23 cellular contexts compared by ENCODE assay signal in genomic region chr7:18165176-18165575, GRCh38.
DNase-seq lines count a peak whose midpoint lies in the region; ATAC-seq, FAIRE-seq and TF ChIP-seq lines count a peak whose summit lies in the region.
"Had no signal": no experiment of that assay in that cellular context is flagged by ENCODE, and none has a peak within 500 bp of the region (broad histone marks: within the 10 kb centered on the region; RNA-seq: fewer than 3 reads in every experiment).

No MANE protein-coding gene starts in this region.

- no peak overlapping the region for H3K4me2 ChIP-seq in PC-9
- no peak overlapping the region for H3K4me2 ChIP-seq in K562 (ENCODE audit: insufficient read depth, low read length)
- H3K4me2 ChIP-seq in trophoblast cell (ENCODE audit: low read length): no peak overlapping the region
- H3K4me2 ChIP-seq in SK-N-SH: no peak overlapping the region

- WGBS in K562 (ENCODE audit: insufficient coverage, low coverage, missing lambda C conversion rate): 43% methylated on average over 1 of the region's 1 CpG
- no CpG with 5 or more reads among the region's 1 CpG for WGBS in trophoblast cell (ENCODE audit: extremely low coverage, insufficient coverage, insufficient read length)
- WGBS in SK-N-SH (ENCODE audit: low lambda C conversion rate): 6% methylated on average over 1 of the region's 1 CpG

- H3K14ac ChIP-seq in trophoblast cell (ENCODE audit: low read length): no peak overlapping the region

- H3K27ac ChIP-seq in PC-9 (no peak overlapping the region), K562 (ENCODE audit: extremely low read depth, low read depth, low read length) (no peak overlapping the region), trophoblast cell (ENCODE audit: low read depth, low read length) (no peak overlapping the region), SK-N-SH (ENCODE audit: low read depth in 2 of 2, low read length in 1 of 2) (no peak overlapping the region)
- H3K27ac ChIP-seq: GM23248 had no signal

- TF ChIP-seq RAD21 in K562 (CRISPR knock-in tag; conservative IDR thresholded peaks at IDR 0.05 in 1 of 2, IDR thresholded peaks at IDR 0.05 in 1 of 2) (no peak), SK-N-SH (IDR thresholded peaks at IDR 0.05; ENCODE audit: low read length) (no peak)

- H4K12ac ChIP-seq in trophoblast cell (ENCODE audit: low read depth, low read length): no peak overlapping the region

- TF ChIP-seq EP300 in K562 (IDR thresholded peaks at IDR 0.05; ENCODE audit: low read length) (no peak), SK-N-SH (IDR thresholded peaks at IDR 0.05; ENCODE audit: borderline replicate concordance in 1 of 2, low read depth in 1 of 2, low read length in 1 of 2) (no peak)

- H3K9me1 ChIP-seq in K562 (ENCODE audit: control insufficient read depth, insufficient read depth, low read length): no peaks in the 10 kb centered on the region

- H2AFZ ChIP-seq in PC-9 (0 out of 2 replicates have a peak overlapping the region, but pooled peaks have one; percentile 54), K562 (ENCODE audit: low read depth, low read length) (peak overlapping the region; percentile 28), trophoblast cell (ENCODE audit: insufficient read depth, low read length, poor library complexity) (no peak overlapping the region), SK-N-SH (ENCODE audit: low read depth) (no peak overlapping the region)
- H2AFZ ChIP-seq: GM23248 had no signal

- H3K4me1 ChIP-seq in PC-9 (replicated peaks; ENCODE audit: insufficient read depth): no peaks in the 10 kb centered on the region
- no peaks in the 10 kb centered on the region; a peak in 1 of 5 replicates for H3K4me1 ChIP-seq in K562 (replicated peaks in 1 of 2; ENCODE audit: control insufficient read depth in 2 of 2, insufficient read depth in 2 of 2, low read length in 2 of 2)
- peaks cover 0 to 3% of the 10 kb centered on the region in 2 experiments for H3K4me1 ChIP-seq in trophoblast cell (ENCODE audit: control insufficient read depth in 1 of 2, insufficient read depth in 2 of 2, low read length in 2 of 2)
- no peaks in the 10 kb centered on the region for H3K4me1 ChIP-seq in SK-N-SH (ENCODE audit: control insufficient read depth in 1 of 2, insufficient read depth in 2 of 2, low read depth in 1 of 2, low read length in 1 of 2)
- H3K4me1 ChIP-seq: BE2C, HAP-1 had no signal

- H4K20me1 ChIP-seq in PC-9 (ENCODE audit: insufficient read depth) (no peaks in the 10 kb centered on the region), K562 (replicated peaks; ENCODE audit: control insufficient read depth, insufficient read depth, low read length) (no peaks in the 10 kb centered on the region), SK-N-SH (ENCODE audit: insufficient read depth) (no peaks in the 10 kb centered on the region)

- H3K79me1 ChIP-seq in trophoblast cell (ENCODE audit: low read length): no peaks in the 10 kb centered on the region

- no peak overlapping the region for H2BK5ac ChIP-seq in trophoblast cell (ENCODE audit: low read depth, low read length, poor library complexity)

- no peak overlapping the region for H4K91ac ChIP-seq in trophoblast cell (ENCODE audit: low read depth, low read length)

- TF ChIP-seq CTCF in PC-9 (conservative IDR thresholded peaks at IDR 0.05) (no peak), K562 (IDR thresholded peaks at IDR 0.05 in 2 of 3, conservative IDR thresholded peaks at IDR 0.05 in 1 of 3; ENCODE audit: insufficient read depth in 2 of 3, low read depth in 1 of 3, low read length in 3 of 3) (no peak), fibroblast of the aortic adventitia (IDR thresholded peaks at IDR 0.05; ENCODE audit: insufficient read depth, low read length) (no peak), SK-N-SH (IDR thresholded peaks at IDR 0.05) (no peak)

- H3K9ac ChIP-seq in K562 (ENCODE audit: insufficient read depth in 1 of 2, low read depth in 2 of 2, low read length in 2 of 2) (no peak overlapping the region), trophoblast cell (ENCODE audit: low read length) (no peak overlapping the region), SK-N-SH (no peak overlapping the region)
- H3K9ac ChIP-seq: GM23248 had no signal

- H3K23ac ChIP-seq in trophoblast cell (ENCODE audit: low read length): no peak overlapping the region

- H3K36me3 ChIP-seq in PC-9 (ENCODE audit: low read depth): no peaks in the 10 kb centered on the region
- no peaks in the 10 kb centered on the region for H3K36me3 ChIP-seq in K562 (ENCODE audit: control insufficient read depth, insufficient read depth, low read length)
- H3K36me3 ChIP-seq in trophoblast cell (ENCODE audit: control insufficient read depth in 1 of 2, insufficient read depth in 2 of 2, low read length in 2 of 2): no peaks in the 10 kb centered on the region
- H3K36me3 ChIP-seq in SK-N-SH (replicated peaks in 1 of 2; ENCODE audit: control insufficient read depth in 1 of 2, insufficient read depth in 2 of 2, low read length in 1 of 2): no peaks in the 10 kb centered on the region
- H3K36me3 ChIP-seq: BE2C, HAP-1 had no signal

- no peak overlapping the region for H3K4me3 ChIP-seq in PC-9
- H3K4me3 ChIP-seq in K562: no peak overlapping the region
- no peak overlapping the region for H3K4me3 ChIP-seq in fibroblast of the aortic adventitia (ENCODE audit: low read depth, low read length)
- no peak overlapping the region for H3K4me3 ChIP-seq in trophoblast cell (ENCODE audit: low read depth, low read length)
- no peak overlapping the region for H3K4me3 ChIP-seq in SK-N-SH (ENCODE audit: low read depth in 2 of 2, low read length in 1 of 2)
- H3K4me3 ChIP-seq: GM12878, GM23248, HAP-1 had no signal

- intact Hi-C loops in PC-9 (cut with micrococcal nuclease; ENCODE audit: unreplicated experiment) (no loop called here), K562 (cut with micrococcal nuclease) (no loop called here)

- H3K9me3 ChIP-seq in PC-9 (ENCODE audit: insufficient read depth, low read depth) (no peaks in the 10 kb centered on the region), K562 (replicated peaks; ENCODE audit: control insufficient read depth, insufficient read depth, low read depth, low read length) (no peaks in the 10 kb centered on the region), trophoblast cell (ENCODE audit: insufficient read depth, low read depth, low read length) (no peaks in the 10 kb centered on the region), SK-N-SH (no peaks in the 10 kb centered on the region)
- H3K9me3 ChIP-seq: BE2C, HAP-1 had no signal

- ATAC-seq in K562: no peak; the same call in 2 of the 3 replicates
- ATAC-seq in HG03139 (IDR thresholded peaks at IDR 0.05; ENCODE audit: unreplicated experiment): no peak
- no peak for ATAC-seq in HG03280 (IDR thresholded peaks at IDR 0.05; ENCODE audit: unreplicated experiment)
- ATAC-seq: GM12878 had no signal

- H3F3A ChIP-seq in PC-9 (ENCODE audit: insufficient read depth, low read depth): no peaks in the 10 kb centered on the region
- no peaks in the 10 kb centered on the region for H3F3A ChIP-seq in SK-N-SH (replicated peaks; ENCODE audit: insufficient read depth)

- TF ChIP-seq POLR2A in K562 (conservative IDR thresholded peaks at IDR 0.05): no peak

- no peaks in the 10 kb centered on the region for H3K9me2 ChIP-seq in PC-9 (ENCODE audit: insufficient read depth)
- no peaks in the 10 kb centered on the region for H3K9me2 ChIP-seq in SK-N-SH

- no peak overlapping the region for H4K8ac ChIP-seq in trophoblast cell (ENCODE audit: low read depth, low read length)

- POLR2A ChIA-PET in PC-9 (lab: Charles Lee; ENCODE audit: unreplicated experiment) (no interaction called here), K562 (lab: Yijun Ruan, JAX) (no interaction called here), SK-N-SH (lab: Yijun Ruan, JAX) (no interaction called here)

- FAIRE-seq in K562 (lab: Jason Lieb, UNC): peak; percentile 26
- FAIRE-seq: GM12878, GM19239, HTR-8/SVneo had no signal

- in situ Hi-C loops in K562 (cut with MboI): no loop called here

- no peak overlapping the region for H2BK120ac ChIP-seq in trophoblast cell (ENCODE audit: insufficient read depth, low read length, poor library complexity)

- no peak overlapping the region for H3K18ac ChIP-seq in trophoblast cell (ENCODE audit: low read length)

- no peak overlapping the region for H2BK12ac ChIP-seq in trophoblast cell (ENCODE audit: low read length)

- CTCF ChIA-PET in PC-9 (lab: Charles Lee): no interaction called here
- CTCF ChIA-PET in K562 (lab: Yijun Ruan, JAX; ENCODE audit: low intra/inter-chr PET ratio): no interaction called here
- CTCF ChIA-PET in SK-N-SH (lab: Yijun Ruan, JAX): interaction anchor here (1.0 kb wide), 2 partner anchors 19 to 101 kb away, joined by 3 read pairs; no protein-coding TSS in a partner anchor

- BruUV-seq in PC-9 (replicated peaks; lab: Mats Ljungman, UMichigan) (no TSS peak), K562 (replicated peaks; lab: Mats Ljungman, UMichigan) (no TSS peak)

- no peak for DNase-seq in PC-9
- no peak for DNase-seq in K562 (ENCODE audit: extremely low read depth in 1 of 4, low spot score in 3 of 4)
- DNase-seq in fibroblast of the aortic adventitia (ENCODE audit: low read depth): peak; percentile 54
- DNase-seq in trophoblast cell: peak; percentile 76 to 85
- DNase-seq in SK-N-SH: no peak
- DNase-seq in activated CD4-positive, alpha-beta T cell treated with anti-CD3 and anti-CD28 coated beads, Interleukin-2, amount 50 U/mL, for 4 hours: no peak
- DNase-seq: BE2C; C1 segment of cervical spinal cord; CD4-positive, CD25-positive, alpha-beta regulatory T cell; CD8-positive, alpha-beta memory T cell; COR-L47; DMS 273 treated with DMSO at 0.1 percent for 48 hours; DMS53; DND-41; EL; GM23248; IMR-90 had no signal

- no peak overlapping the region for H3K4ac ChIP-seq in trophoblast cell (ENCODE audit: low read depth, low read length)

- H3K27me3 ChIP-seq in PC-9 (ENCODE audit: insufficient read depth, low read depth) (no peaks in the 10 kb centered on the region), K562 (ENCODE audit: control insufficient read depth in 2 of 2, insufficient read depth in 2 of 2, low read length in 2 of 2) (no peaks in the 10 kb centered on the region), trophoblast cell (ENCODE audit: insufficient read depth, low read length) (no peaks in the 10 kb centered on the region), SK-N-SH (ENCODE audit: insufficient read depth) (peaks cover 23% of the 10 kb centered on the region)
- H3K27me3 ChIP-seq: BE2C had no signal

- H3K79me2 ChIP-seq in PC-9 (ENCODE audit: low read depth) (no peaks in the 10 kb centered on the region), K562 (ENCODE audit: control insufficient read depth, insufficient read depth, low read length) (no peaks in the 10 kb centered on the region), trophoblast cell (ENCODE audit: control insufficient read depth, insufficient read depth, low read length, poor library complexity) (no peaks in the 10 kb centered on the region), SK-N-SH (ENCODE audit: insufficient read depth) (no peaks in the 10 kb centered on the region)

- no peak overlapping the region for H2AK5ac ChIP-seq in trophoblast cell (ENCODE audit: low read length)

TF ChIP-seq in K562, 482 proteins besides CTCF, POLR2A, EP300 and RAD21 (continues in another document):
- no peak for TF ChIP-seq PHB2 (IDR thresholded peaks at IDR 0.05; ENCODE audit: low read depth)
- TF ChIP-seq JUNB (CRISPR knock-in tag; conservative IDR thresholded peaks at IDR 0.05): no peak

Comparison
In these comparisons a context has a peak if more than half of its experiments do, and no peak if none do; other contexts are left out.
1. DNase-seq: peak in fibroblast of the aortic adventitia (single experiment) and trophoblast cell (2 of 2); none in PC-9 (0 of 2), K562 (0 of 4), SK-N-SH (single experiment) and activated CD4-positive, alpha-beta T cell treated with anti-CD3 and anti-CD28 coated beads, Interleukin-2, amount 50 U/mL, for 4 hours (0 of 2).
2. H2AFZ ChIP-seq: peak in PC-9 (single experiment) and K562 (single experiment); none in trophoblast cell (single experiment) and SK-N-SH (single experiment).